In the genomic region with DNA sequence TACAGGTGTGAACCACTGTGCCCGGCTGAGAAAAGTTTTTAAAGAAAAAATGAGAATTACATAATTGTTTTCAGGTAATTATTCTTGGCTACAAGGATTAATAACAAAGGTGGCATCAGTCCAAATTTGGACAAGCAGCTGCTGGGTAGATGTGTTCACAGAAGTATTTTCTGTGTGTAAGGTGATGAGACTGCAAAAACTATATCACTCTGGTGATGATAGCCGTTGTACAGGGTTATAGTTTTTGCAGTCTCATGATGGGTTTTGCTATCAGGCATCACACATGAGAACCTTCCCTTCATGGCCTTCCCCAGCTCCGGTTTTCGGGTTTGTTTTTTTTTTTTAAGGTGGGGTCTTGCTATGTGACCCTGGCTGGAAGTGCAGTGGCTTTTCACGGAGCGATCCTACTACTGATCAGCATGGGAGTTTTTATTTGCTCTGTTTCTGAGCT, we compare ENCODE assay signal across 1 cellular context.
A peak's percentile ranks its signal among the peaks of the same experiment; 100 is the strongest.
TF ChIP-seq lines count a peak whose summit lies in the region.

No MANE protein-coding gene starts in this region.

TF ChIP-seq in K562, 482 proteins besides CTCF, POLR2A, EP300 and RAD21 (continued from another document and continues in another):
- TF ChIP-seq, protein P1, sequence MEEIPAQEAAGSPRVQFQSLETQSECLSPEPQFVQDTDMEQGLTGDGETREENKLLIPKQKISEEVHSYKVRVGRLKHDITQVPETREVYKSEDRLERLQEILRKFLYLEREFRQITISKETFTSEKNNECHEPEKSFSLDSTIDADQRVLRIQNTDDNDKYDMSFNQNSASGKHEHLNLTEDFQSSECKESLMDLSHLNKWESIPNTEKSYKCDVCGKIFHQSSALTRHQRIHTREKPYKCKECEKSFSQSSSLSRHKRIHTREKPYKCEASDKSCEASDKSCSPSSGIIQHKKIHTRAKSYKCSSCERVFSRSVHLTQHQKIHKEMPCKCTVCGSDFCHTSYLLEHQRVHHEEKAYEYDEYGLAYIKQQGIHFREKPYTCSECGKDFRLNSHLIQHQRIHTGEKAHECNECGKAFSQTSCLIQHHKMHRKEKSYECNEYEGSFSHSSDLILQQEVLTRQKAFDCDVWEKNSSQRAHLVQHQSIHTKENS (CRISPR knock-in tag; IDR thresholded peaks at IDR 0.05) = no peak
- TF ChIP-seq ZNF253 (CRISPR knock-in tag; conservative IDR thresholded peaks at IDR 0.05) (no peak), FOXJ2 (tag; IDR thresholded peaks at IDR 0.05) (no peak), KAT2B (IDR thresholded peaks at IDR 0.05; ENCODE audit: low read depth, low read length) (no peak), ZNF146 (CRISPR knock-in tag; IDR thresholded peaks at IDR 0.05; ENCODE audit: unreplicated experiment) (no peak), TOE1 (IDR thresholded peaks at IDR 0.05; ENCODE audit: borderline replicate concordance) (no peak), TOE1 (CRISPR knock-in tag; IDR thresholded peaks at IDR 0.05; ENCODE audit: borderline replicate concordance, low read depth) (no peak), TEAD4 (IDR thresholded peaks at IDR 0.05; ENCODE audit: low read length) (peak; percentile 77), TEAD4 (CRISPR knock-in tag; IDR thresholded peaks at IDR 0.05; ENCODE audit: borderline replicate concordance) (no peak), BRD4 (IDR thresholded peaks at IDR 0.05) (no peak), ZNF785 (CRISPR knock-in tag; IDR thresholded peaks at IDR 0.05) (no peak), SUPT5H (IDR thresholded peaks at IDR 0.05) (no peak), GTF2E2 (tag; IDR thresholded peaks at IDR 0.05) (no peak), SOX6 (IDR thresholded peaks at IDR 0.05) (peak; percentile 84), XRCC5 (IDR thresholded peaks at IDR 0.05; ENCODE audit: low read depth, low read length) (no peak), NR2C2 (CRISPR knock-in tag; IDR thresholded peaks at IDR 0.05) (no peak), NR2C2 (tag; IDR thresholded peaks at IDR 0.05) (0 out of 2 replicates have a peak, but pooled peaks have one; percentile 36), C11orf30 (IDR thresholded peaks at IDR 0.05; ENCODE audit: low read depth) (peak; percentile 97), ZNF408 (CRISPR knock-in tag; IDR thresholded peaks at IDR 0.05; ENCODE audit: low read depth) (no peak), PML (IDR thresholded peaks at IDR 0.05; ENCODE audit: low read length) (peak; percentile 50; the same call in 1 of the 2 replicates), BCOR (IDR thresholded peaks at IDR 0.05) (peak; percentile 90), ZNF165 (CRISPR knock-in tag; IDR thresholded peaks at IDR 0.05; ENCODE audit: borderline replicate concordance) (no peak), ERF (CRISPR knock-in tag; IDR thresholded peaks at IDR 0.05) (no peak), CBFB (CRISPR knock-in tag; IDR thresholded peaks at IDR 0.05) (no peak), COPS2 (conservative IDR thresholded peaks at IDR 0.05) (no peak), MYBL2 (IDR thresholded peaks at IDR 0.05; ENCODE audit: low read depth) (no peak), MYBL2 (CRISPR knock-in tag; IDR thresholded peaks at IDR 0.05; ENCODE audit: borderline replicate concordance) (no peak), CHD1 (IDR thresholded peaks at IDR 0.05; ENCODE audit: low read length) (no peak), ILK (tag; IDR thresholded peaks at IDR 0.05; ENCODE audit: borderline replicate concordance, low read depth) (no peak), NCOR1 (IDR thresholded peaks at IDR 0.05) (peak; percentile 76), FUS (optimal IDR thresholded peaks at IDR 0.05; ENCODE audit: low read depth, low read length) (no peak), ZC3H8 (IDR thresholded peaks at IDR 0.05) (no peak), ZNF143 (CRISPR knock-in tag; IDR thresholded peaks at IDR 0.05) (no peak), BACH1 (tag; IDR thresholded peaks at IDR 0.05) (peak; percentile 90), ZNF175 (CRISPR knock-in tag; IDR thresholded peaks at IDR 0.05; ENCODE audit: low read depth) (no peak), ZNF444 (CRISPR knock-in tag; IDR thresholded peaks at IDR 0.05) (no peak), CEBPB (tag; IDR thresholded peaks at IDR 0.05) (no peak), SIX5 (IDR thresholded peaks at IDR 0.05; ENCODE audit: borderline replicate concordance in 1 of 2, insufficient read depth in 1 of 2, low read depth in 1 of 2, low read length in 2 of 2) (no peak), DDX20 (tag; IDR thresholded peaks at IDR 0.05; ENCODE audit: low read depth) (no peak), SMARCE1 (IDR thresholded peaks at IDR 0.05) (peak; percentile 77), LCOR (CRISPR knock-in tag; IDR thresholded peaks at IDR 0.05) (no peak), ZNF778 (CRISPR knock-in tag; IDR thresholded peaks at IDR 0.05) (no peak), HLTF (IDR thresholded peaks at IDR 0.05) (no peak), ARHGAP35 (IDR thresholded peaks at IDR 0.05; ENCODE audit: partially characterized antibody) (no peak), MYC (IDR thresholded peaks at IDR 0.05; ENCODE audit: low read depth, low read length) (no peak), MYC (CRISPR knock-in tag; IDR thresholded peaks at IDR 0.05; ENCODE audit: borderline replicate concordance, low read depth) (no peak), CHCHD3 (CRISPR knock-in tag; IDR thresholded peaks at IDR 0.05) (no peak), HCFC1 (IDR thresholded peaks at IDR 0.05; ENCODE audit: low read depth, low read length) (no peak), CBFA2T2 (conservative IDR thresholded peaks at IDR 0.05) (peak; percentile 82), EWSR1 (IDR thresholded peaks at IDR 0.05; ENCODE audit: borderline replicate concordance, low read depth, partially characterized antibody) (no peak)
- TF ChIP-seq, protein P2, sequence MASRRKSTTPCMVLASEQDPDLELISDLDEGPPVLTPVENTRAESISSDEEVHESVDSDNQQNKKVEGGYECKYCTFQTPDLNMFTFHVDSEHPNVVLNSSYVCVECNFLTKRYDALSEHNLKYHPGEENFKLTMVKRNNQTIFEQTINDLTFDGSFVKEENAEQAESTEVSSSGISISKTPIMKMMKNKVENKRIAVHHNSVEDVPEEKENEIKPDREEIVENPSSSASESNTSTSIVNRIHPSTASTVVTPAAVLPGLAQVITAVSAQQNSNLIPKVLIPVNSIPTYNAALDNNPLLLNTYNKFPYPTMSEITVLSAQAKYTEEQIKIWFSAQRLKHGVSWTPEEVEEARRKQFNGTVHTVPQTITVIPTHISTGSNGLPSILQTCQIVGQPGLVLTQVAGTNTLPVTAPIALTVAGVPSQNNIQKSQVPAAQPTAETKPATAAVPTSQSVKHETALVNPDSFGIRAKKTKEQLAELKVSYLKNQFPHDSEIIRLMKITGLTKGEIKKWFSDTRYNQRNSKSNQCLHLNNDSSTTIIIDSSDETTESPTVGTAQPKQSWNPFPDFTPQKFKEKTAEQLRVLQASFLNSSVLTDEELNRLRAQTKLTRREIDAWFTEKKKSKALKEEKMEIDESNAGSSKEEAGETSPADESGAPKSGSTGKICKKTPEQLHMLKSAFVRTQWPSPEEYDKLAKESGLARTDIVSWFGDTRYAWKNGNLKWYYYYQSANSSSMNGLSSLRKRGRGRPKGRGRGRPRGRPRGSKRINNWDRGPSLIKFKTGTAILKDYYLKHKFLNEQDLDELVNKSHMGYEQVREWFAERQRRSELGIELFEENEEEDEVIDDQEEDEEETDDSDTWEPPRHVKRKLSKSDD (conservative IDR thresholded peaks at IDR 0.05; ENCODE audit: low read length) = no peak
- TF ChIP-seq, protein P3, sequence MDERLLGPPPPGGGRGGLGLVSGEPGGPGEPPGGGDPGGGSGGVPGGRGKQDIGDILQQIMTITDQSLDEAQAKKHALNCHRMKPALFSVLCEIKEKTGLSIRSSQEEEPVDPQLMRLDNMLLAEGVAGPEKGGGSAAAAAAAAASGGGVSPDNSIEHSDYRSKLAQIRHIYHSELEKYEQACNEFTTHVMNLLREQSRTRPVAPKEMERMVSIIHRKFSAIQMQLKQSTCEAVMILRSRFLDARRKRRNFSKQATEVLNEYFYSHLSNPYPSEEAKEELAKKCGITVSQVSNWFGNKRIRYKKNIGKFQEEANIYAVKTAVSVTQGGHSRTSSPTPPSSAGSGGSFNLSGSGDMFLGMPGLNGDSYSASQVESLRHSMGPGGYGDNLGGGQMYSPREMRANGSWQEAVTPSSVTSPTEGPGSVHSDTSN (CRISPR knock-in tag; IDR thresholded peaks at IDR 0.05; ENCODE audit: low read depth) = no peak
- TF ChIP-seq, protein P3 (tag; conservative IDR thresholded peaks at IDR 0.05; ENCODE audit: low read depth) = peak; percentile 76
- TF ChIP-seq, protein P4, sequence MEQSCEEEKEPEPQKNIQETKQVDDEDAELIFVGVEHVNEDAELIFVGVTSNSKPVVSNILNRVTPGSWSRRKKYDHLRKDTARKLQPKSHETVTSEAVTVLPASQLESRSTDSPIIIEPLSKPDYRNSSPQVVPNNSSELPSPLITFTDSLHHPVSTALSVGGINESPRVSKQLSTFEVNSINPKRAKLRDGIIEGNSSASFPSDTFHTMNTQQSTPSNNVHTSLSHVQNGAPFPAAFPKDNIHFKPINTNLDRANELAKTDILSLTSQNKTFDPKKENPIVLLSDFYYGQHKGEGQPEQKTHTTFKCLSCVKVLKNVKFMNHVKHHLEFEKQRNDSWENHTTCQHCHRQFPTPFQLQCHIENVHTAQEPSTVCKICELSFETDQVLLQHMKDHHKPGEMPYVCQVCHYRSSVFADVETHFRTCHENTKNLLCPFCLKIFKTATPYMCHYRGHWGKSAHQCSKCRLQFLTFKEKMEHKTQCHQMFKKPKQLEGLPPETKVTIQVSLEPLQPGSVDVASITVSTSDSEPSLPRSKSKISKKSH (CRISPR knock-in tag; IDR thresholded peaks at IDR 0.05) = no peak
- TF ChIP-seq, protein P5, sequence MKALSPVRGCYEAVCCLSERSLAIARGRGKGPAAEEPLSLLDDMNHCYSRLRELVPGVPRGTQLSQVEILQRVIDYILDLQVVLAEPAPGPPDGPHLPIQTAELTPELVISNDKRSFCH (CRISPR knock-in tag; IDR thresholded peaks at IDR 0.05) = no peak
- TF ChIP-seq, protein P5 (tag; IDR thresholded peaks at IDR 0.05) = no peak
- TF ChIP-seq, protein P6, sequence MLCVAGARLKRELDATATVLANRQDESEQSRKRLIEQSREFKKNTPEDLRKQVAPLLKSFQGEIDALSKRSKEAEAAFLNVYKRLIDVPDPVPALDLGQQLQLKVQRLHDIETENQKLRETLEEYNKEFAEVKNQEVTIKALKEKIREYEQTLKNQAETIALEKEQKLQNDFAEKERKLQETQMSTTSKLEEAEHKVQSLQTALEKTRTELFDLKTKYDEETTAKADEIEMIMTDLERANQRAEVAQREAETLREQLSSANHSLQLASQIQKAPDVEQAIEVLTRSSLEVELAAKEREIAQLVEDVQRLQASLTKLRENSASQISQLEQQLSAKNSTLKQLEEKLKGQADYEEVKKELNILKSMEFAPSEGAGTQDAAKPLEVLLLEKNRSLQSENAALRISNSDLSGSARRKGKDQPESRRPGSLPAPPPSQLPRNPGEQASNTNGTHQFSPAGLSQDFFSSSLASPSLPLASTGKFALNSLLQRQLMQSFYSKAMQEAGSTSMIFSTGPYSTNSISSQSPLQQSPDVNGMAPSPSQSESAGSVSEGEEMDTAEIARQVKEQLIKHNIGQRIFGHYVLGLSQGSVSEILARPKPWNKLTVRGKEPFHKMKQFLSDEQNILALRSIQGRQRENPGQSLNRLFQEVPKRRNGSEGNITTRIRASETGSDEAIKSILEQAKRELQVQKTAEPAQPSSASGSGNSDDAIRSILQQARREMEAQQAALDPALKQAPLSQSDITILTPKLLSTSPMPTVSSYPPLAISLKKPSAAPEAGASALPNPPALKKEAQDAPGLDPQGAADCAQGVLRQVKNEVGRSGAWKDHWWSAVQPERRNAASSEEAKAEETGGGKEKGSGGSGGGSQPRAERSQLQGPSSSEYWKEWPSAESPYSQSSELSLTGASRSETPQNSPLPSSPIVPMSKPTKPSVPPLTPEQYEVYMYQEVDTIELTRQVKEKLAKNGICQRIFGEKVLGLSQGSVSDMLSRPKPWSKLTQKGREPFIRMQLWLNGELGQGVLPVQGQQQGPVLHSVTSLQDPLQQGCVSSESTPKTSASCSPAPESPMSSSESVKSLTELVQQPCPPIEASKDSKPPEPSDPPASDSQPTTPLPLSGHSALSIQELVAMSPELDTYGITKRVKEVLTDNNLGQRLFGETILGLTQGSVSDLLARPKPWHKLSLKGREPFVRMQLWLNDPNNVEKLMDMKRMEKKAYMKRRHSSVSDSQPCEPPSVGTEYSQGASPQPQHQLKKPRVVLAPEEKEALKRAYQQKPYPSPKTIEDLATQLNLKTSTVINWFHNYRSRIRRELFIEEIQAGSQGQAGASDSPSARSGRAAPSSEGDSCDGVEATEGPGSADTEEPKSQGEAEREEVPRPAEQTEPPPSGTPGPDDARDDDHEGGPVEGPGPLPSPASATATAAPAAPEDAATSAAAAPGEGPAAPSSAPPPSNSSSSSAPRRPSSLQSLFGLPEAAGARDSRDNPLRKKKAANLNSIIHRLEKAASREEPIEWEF (CRISPR knock-in tag; IDR thresholded peaks at IDR 0.05) = no peak
- TF ChIP-seq, protein P7, sequence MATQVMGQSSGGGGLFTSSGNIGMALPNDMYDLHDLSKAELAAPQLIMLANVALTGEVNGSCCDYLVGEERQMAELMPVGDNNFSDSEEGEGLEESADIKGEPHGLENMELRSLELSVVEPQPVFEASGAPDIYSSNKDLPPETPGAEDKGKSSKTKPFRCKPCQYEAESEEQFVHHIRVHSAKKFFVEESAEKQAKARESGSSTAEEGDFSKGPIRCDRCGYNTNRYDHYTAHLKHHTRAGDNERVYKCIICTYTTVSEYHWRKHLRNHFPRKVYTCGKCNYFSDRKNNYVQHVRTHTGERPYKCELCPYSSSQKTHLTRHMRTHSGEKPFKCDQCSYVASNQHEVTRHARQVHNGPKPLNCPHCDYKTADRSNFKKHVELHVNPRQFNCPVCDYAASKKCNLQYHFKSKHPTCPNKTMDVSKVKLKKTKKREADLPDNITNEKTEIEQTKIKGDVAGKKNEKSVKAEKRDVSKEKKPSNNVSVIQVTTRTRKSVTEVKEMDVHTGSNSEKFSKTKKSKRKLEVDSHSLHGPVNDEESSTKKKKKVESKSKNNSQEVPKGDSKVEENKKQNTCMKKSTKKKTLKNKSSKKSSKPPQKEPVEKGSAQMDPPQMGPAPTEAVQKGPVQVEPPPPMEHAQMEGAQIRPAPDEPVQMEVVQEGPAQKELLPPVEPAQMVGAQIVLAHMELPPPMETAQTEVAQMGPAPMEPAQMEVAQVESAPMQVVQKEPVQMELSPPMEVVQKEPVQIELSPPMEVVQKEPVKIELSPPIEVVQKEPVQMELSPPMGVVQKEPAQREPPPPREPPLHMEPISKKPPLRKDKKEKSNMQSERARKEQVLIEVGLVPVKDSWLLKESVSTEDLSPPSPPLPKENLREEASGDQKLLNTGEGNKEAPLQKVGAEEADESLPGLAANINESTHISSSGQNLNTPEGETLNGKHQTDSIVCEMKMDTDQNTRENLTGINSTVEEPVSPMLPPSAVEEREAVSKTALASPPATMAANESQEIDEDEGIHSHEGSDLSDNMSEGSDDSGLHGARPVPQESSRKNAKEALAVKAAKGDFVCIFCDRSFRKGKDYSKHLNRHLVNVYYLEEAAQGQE (CRISPR knock-in tag; IDR thresholded peaks at IDR 0.05; ENCODE audit: low read depth) = no peak
